In the genomic region with DNA sequence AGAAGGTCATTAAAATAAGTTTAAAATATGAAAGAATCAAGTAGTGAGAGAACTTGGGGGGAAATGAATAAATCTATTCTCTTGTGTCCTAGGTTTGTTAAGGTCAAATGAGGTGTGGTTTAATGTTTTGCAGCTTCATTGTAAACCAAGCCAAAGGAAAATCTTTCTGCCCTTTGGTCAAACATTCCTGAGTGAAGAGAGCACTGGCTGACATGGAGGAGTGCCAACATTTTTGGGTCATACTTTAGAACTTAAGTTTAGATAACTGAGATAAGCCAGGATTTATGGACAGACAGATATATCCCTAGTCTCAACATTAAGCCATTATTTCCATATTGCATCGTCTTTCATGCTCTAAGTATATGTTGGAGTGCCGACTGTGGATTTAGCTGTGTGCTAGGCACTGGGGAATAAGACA, we compare ENCODE assay signal across 11 cellular contexts.
DNase-seq lines count a peak whose midpoint lies in the region; ATAC-seq, FAIRE-seq and TF ChIP-seq lines count a peak whose summit lies in the region.
"Had no signal": no experiment of that assay in that cellular context is flagged by ENCODE, and none has a peak within 500 bp of the region (broad histone marks: within the 10 kb centered on the region; RNA-seq: fewer than 3 reads in every experiment).

No MANE protein-coding gene starts in this region.

- no peaks in the 10 kb centered on the region for H3K36me3 Mint-ChIP-seq in activated naive CD4-positive, alpha-beta T cell treated with anti-CD3 and anti-CD28 coated beads, Interleukin-2, amount 10 ng/mL, durations not matched to agents 7 days and 5 days
- H3K36me3 Mint-ChIP-seq: naive thymus-derived CD8-positive, alpha-beta T cell had no signal

- H3K4me2 ChIP-seq in A549: peak overlapping the region; percentile 63
- H3K4me2 ChIP-seq: BLaER1 had no signal

- H3K4me1 ChIP-seq in A549: peaks cover 33% of the 10 kb centered on the region

- 12% methylated on average over 2 of the region's 2 CpGs for WGBS in A549 (ENCODE audit: missing lambda C conversion rate)

- no peaks in the 10 kb centered on the region for H3K36me3 ChIP-seq in kidney epithelial cell (ENCODE audit: control insufficient read depth, insufficient read depth, low read length)
- H3K36me3 ChIP-seq: BLaER1 had no signal

- TF ChIP-seq CTCF in A549 (IDR thresholded peaks at IDR 0.05) (no peak), kidney epithelial cell (IDR thresholded peaks at IDR 0.05; ENCODE audit: insufficient read depth, low read length, poor library complexity, severe bottlenecking) (no peak)

- DNase-seq in A549 (ENCODE audit: low read depth in 1 of 2, low spot score in 1 of 2) (peak; percentile 26 to 68), HS-27A (ENCODE audit: low read depth) (peak; percentile 96), astrocyte of the hippocampus (ENCODE audit: low read depth, low spot score) (peak; percentile 58), kidney epithelial cell (ENCODE audit: low read depth) (peak; percentile 55), GOT3 (lab: John Stamatoyannopoulos, UW) (no peak), NCI-H345 (lab: John Stamatoyannopoulos, UW) (no peak)
- DNase-seq in activated naive CD4-positive, alpha-beta T cell treated with anti-CD3 and anti-CD28 coated beads, Interleukin-2, amount 10 ng/mL, durations not matched to agents 7 days and 5 days: no peak
- DNase-seq: naive thymus-derived CD8-positive, alpha-beta T cell; NCI-H446 had no signal

- FAIRE-seq in A549 (lab: Jason Lieb, UNC): peak; percentile 81

- peak; percentile 68; a peak in 4 of 6 replicates for ATAC-seq in A549
- no peak for ATAC-seq in HG03196 (IDR thresholded peaks at IDR 0.05; ENCODE audit: unreplicated experiment)
- ATAC-seq: naive thymus-derived CD8-positive, alpha-beta T cell had no signal

- H3K27me3 Mint-ChIP-seq in activated naive CD4-positive, alpha-beta T cell treated with anti-CD3 and anti-CD28 coated beads, Interleukin-2, amount 10 ng/mL, durations not matched to agents 7 days and 5 days: no peaks in the 10 kb centered on the region

- H3K27ac Mint-ChIP-seq in activated naive CD4-positive, alpha-beta T cell treated with anti-CD3 and anti-CD28 coated beads, Interleukin-2, amount 10 ng/mL, durations not matched to agents 7 days and 5 days: no peak overlapping the region
- H3K27ac Mint-ChIP-seq: naive thymus-derived CD8-positive, alpha-beta T cell had no signal

- TF ChIP-seq POLR2A in A549 (IDR thresholded peaks at IDR 0.05; ENCODE audit: low read length): no peak

- POLR2A ChIA-PET in A549 (lab: Yijun Ruan, JAX): no interaction called here

- no peaks in the 10 kb centered on the region for H3K4me1 Mint-ChIP-seq in activated naive CD4-positive, alpha-beta T cell treated with anti-CD3 and anti-CD28 coated beads, Interleukin-2, amount 10 ng/mL, durations not matched to agents 7 days and 5 days

- no peaks in the 10 kb centered on the region for H3K9me3 Mint-ChIP-seq in activated naive CD4-positive, alpha-beta T cell treated with anti-CD3 and anti-CD28 coated beads, Interleukin-2, amount 10 ng/mL, durations not matched to agents 7 days and 5 days

- TF ChIP-seq RAD21 in A549 (conservative IDR thresholded peaks at IDR 0.05 in 1 of 2, IDR thresholded peaks at IDR 0.05 in 1 of 2): no peak

- H3K27ac ChIP-seq in A549: peak overlapping the region; percentile 57 to 82
- H3K27ac ChIP-seq: BLaER1 had no signal

- H3K27me3 ChIP-seq in kidney epithelial cell (ENCODE audit: control insufficient read depth, insufficient read depth, low read length): no peaks in the 10 kb centered on the region
- H3K27me3 ChIP-seq: BLaER1 had no signal

- no peak overlapping the region for H3K4me3 Mint-ChIP-seq in activated naive CD4-positive, alpha-beta T cell treated with anti-CD3 and anti-CD28 coated beads, Interleukin-2, amount 10 ng/mL, durations not matched to agents 7 days and 5 days
- H3K4me3 Mint-ChIP-seq: naive thymus-derived CD8-positive, alpha-beta T cell had no signal

- CTCF ChIA-PET in A549 (lab: Yijun Ruan, JAX): interaction anchor here (0.9 kb wide), 1 partner anchor 561 kb away, joined by 3 read pairs; no protein-coding TSS in a partner anchor
- CTCF ChIA-PET in activated naive CD4-positive, alpha-beta T cell treated with anti-CD3 and anti-CD28 coated beads, Interleukin-2, amount 10 ng/mL, durations not matched to agents 7 days and 5 days (lab: Charles Lee): no interaction called here

- H3K4me3 ChIP-seq in A549: no peak overlapping the region
- no peak overlapping the region for H3K4me3 ChIP-seq in kidney epithelial cell (ENCODE audit: low read depth, low read length)
- H3K4me3 ChIP-seq: BLaER1 had no signal

- no peaks in the 10 kb centered on the region for H3K9me3 ChIP-seq in A549
- H3K9me3 ChIP-seq: BLaER1 had no signal

- TF ChIP-seq EP300 in A549 (IDR thresholded peaks at IDR 0.05): peak; percentile 44; a peak in 2 of 5 replicates

TF ChIP-seq in A549, 52 proteins besides CTCF, POLR2A, EP300 and RAD21:
- TF ChIP-seq HEYL (CRISPR knock-in tag; IDR thresholded peaks at IDR 0.05): no peak
- TF ChIP-seq GATA3 (IDR thresholded peaks at IDR 0.05; ENCODE audit: borderline replicate concordance): peak; percentile 91
TF ChIP-seq in A549: peak in this region for 1.

Comparison
In these comparisons a context has a peak if more than half of its experiments do, and no peak if none do; other contexts are left out.
1. DNase-seq: peak in A549 (2 of 2), HS-27A (single experiment), astrocyte of the hippocampus (single experiment) and kidney epithelial cell (single experiment); none in activated naive CD4-positive, alpha-beta T cell treated with anti-CD3 and anti-CD28 coated beads, Interleukin-2, amount 10 ng/mL, durations not matched to agents 7 days and 5 days (single experiment), GOT3 (single experiment) and NCI-H345 (single experiment).